8 cellular contexts compared by ENCODE assay signal in genomic region chr12:50025187-50026059, GRCh38.
A peak's percentile ranks its signal among the peaks of the same experiment; 100 is the strongest.
DNase-seq lines count a peak whose midpoint lies in the region; ATAC-seq lines count a peak whose summit lies in the region.

TSS of gene RACGAP1 (minus strand) at chr12:50025494. CDS start at chr12:50016715, 8,779 bp downstream.

- peak within 1 kb of the TSS; percentile 98 for H3K4me3 Mint-ChIP-seq in central memory CD8-positive, alpha-beta T cell

- H3K4me1 Mint-ChIP-seq in central memory CD8-positive, alpha-beta T cell: peaks cover 26% of the 10 kb centered on the region

- peak within 1 kb of the TSS; percentile 97 for H3K27ac Mint-ChIP-seq in central memory CD8-positive, alpha-beta T cell (ENCODE audit: low read depth)

- H3K9me3 Mint-ChIP-seq in central memory CD8-positive, alpha-beta T cell: peaks cover 6% of the 10 kb centered on the region

- ATAC-seq in GM19023 (IDR thresholded peaks at IDR 0.05; ENCODE audit: unreplicated experiment) (peak; percentile 98), HG03280 (IDR thresholded peaks at IDR 0.05; ENCODE audit: unreplicated experiment) (peak; percentile 98)
- peak; percentile 95 for ATAC-seq in central memory CD8-positive, alpha-beta T cell (replicated peaks; ENCODE audit: extremely low read depth, poor library complexity, severe bottlenecking)

- no peaks in the 10 kb centered on the region for H3K27me3 Mint-ChIP-seq in central memory CD8-positive, alpha-beta T cell

- H3K36me3 Mint-ChIP-seq in central memory CD8-positive, alpha-beta T cell (ENCODE audit: insufficient read depth): peaks cover 6% of the 10 kb centered on the region

- peak; percentile 98 for DNase-seq in AG08396 (ENCODE audit: low spot score)
- peak; percentile 69 for DNase-seq in NCI-H345 treated with DMSO at 0.1 percent for 48 hours (lab: John Stamatoyannopoulos, UW; ENCODE audit: unreplicated experiment)
- DNase-seq in activated CD4-positive, CD25-positive, alpha-beta regulatory T cell (lab: John Stamatoyannopoulos, UW): peak; percentile 80 to 89 (median 86)
- peak; percentile 87 to 97 for DNase-seq in central memory CD8-positive, alpha-beta T cell (ENCODE audit: low spot score in 2 of 2)
- DNase-seq in iris pigment epithelial cell (ENCODE audit: low read depth): peak; percentile 97
- peak; percentile 89 to 91 for DNase-seq in stimulated activated CD4-positive, alpha-beta T cell treated with anti-CD3 and anti-CD28 coated beads, Interleukin-12 subunit alpha, Interleukin-12 subunit beta, amount 100 ng/mL, for 24 hours (ENCODE audit: low read depth in 2 of 2)

Comparison
In these comparisons a context has a peak if more than half of its experiments do, and no peak if none do; other contexts are left out.
1. Peak in every context shown above with its lines: DNase-seq and ATAC-seq.